Comparison of ENCODE assay signal across 1 cellular context in the genomic region with DNA sequence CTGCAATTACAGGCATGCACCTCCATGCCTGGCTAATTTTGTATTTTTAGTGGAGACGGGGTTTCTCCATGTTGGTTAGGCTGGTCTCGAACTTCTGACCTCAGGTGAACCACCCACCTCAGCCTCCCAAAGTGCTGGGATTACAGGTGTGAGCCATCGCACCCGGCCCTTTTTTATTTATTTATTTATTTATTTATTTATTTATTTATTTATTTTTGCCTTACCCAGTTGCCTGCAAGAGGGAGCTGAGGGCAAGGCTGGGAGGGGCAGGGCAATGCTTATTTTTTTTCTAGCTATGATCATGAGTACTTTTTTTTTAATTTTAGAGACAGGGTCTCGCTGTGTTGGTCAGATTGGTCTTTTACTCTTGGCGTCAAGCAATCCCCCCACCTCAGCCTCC. TPM values are rescaled to one million over a fixed set of nuclear protein-coding genes. Genes with fewer than 3 reads are reported as not detected.
"Had no signal": no experiment of that assay in that cellular context is flagged by ENCODE, and none has a peak within 500 bp of the region (broad histone marks: within the 10 kb centered on the region; RNA-seq: fewer than 3 reads in every experiment).

No MANE protein-coding gene starts in this region.

RNA-seq across cellular contexts. Expression of a gene that starts 32.7 kb away (rescaled TPM):
- polyA plus RNA-seq: immature natural killer cell had no signal
